In the genomic region with DNA sequence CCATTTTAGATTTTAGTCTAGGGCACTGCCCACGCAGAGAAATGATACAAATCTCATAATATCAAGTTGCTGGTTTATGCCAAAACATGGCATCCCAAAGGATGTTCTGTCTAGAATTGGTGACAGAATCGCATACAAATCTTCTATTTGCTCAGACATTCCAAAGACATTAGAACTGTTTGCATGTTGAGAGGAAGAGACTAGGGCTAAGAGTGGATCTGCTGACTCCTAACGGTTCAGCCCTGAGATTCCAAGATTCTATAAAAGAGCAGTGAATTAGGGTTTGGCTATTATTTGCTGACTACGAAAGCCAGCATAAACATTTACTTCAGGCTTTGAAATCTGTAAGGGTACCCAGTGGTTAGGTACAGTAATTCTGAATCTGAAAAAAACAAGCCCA, we compare ENCODE assay signal across 14 cellular contexts. TPM values are rescaled to one million over a fixed set of nuclear protein-coding genes. Genes with fewer than 3 reads are reported as not detected.
DNase-seq lines count a peak whose midpoint lies in the region; FAIRE-seq and TF ChIP-seq lines count a peak whose summit lies in the region.
"Had no signal": no experiment of that assay in that cellular context is flagged by ENCODE, and none has a peak within 500 bp of the region (broad histone marks: within the 10 kb centered on the region; RNA-seq: fewer than 3 reads in every experiment).

No MANE protein-coding gene starts in this region.

- H3K27me3 ChIP-seq in bronchial epithelial cell (ENCODE audit: control insufficient read depth, insufficient read depth, low read length) (no peaks in the 10 kb centered on the region), HAP-1 (ENCODE audit: low read depth) (no peaks in the 10 kb centered on the region)

- H3K4me3 ChIP-seq in AG04449 (ENCODE audit: low read depth, low read length) (no peak overlapping the region), bronchial epithelial cell (ENCODE audit: low read depth, low read length) (no peak overlapping the region), HAP-1 (no peak overlapping the region)
- H3K4me3 ChIP-seq: mucosa of descending colon had no signal

- no peaks in the 10 kb centered on the region for H3K36me3 ChIP-seq in bronchial epithelial cell (ENCODE audit: control insufficient read depth, insufficient read depth, low read length)
- no peaks in the 10 kb centered on the region for H3K36me3 ChIP-seq in HAP-1 (replicated peaks)

- DNase-seq in AG04449 (ENCODE audit: low read depth, low spot score) (peak; percentile 46), HTR-8/SVneo (ENCODE audit: insufficient read length, low spot score) (no peak), bronchial epithelial cell (ENCODE audit: low read depth) (peak; percentile 27), kidney tubule cell (ENCODE audit: low spot score) (peak; percentile 68), HAP-1 (ENCODE audit: low spot score in 2 of 2) (no peak), SIG-M5 treated with dmso at 0.1 percent for 504 hours (lab: John Stamatoyannopoulos, UW; ENCODE audit: unreplicated experiment) (no peak), activated gamma-delta T cell (lab: John Stamatoyannopoulos, UW) (no peak), NCI-H2107 (lab: John Stamatoyannopoulos, UW) (no peak)
- DNase-seq: activated CD4-positive, CD25-positive, alpha-beta regulatory T cell treated with anti-CD3 and anti-CD28 coated beads, Interleukin-2, amount 50 U/mL, for 72 hours; activated T-cell treated with anti-CD3 and anti-CD28 coated beads for 4 hours; dermis blood vessel endothelial cell; mucosa of descending colon; NCI-H1092 had no signal

- peak; percentile 26 for FAIRE-seq in HTR-8/SVneo (lab: Jason Lieb, UNC)
- FAIRE-seq in bronchial epithelial cell (lab: Jason Lieb, UNC), result no peak
- FAIRE-seq: islet of Langerhans had no signal

- POLR2A ChIA-PET in AG04449 (lab: Yijun Ruan, JAX), result interaction anchor here (0.6 kb wide), 1 partner anchor 28 kb away, joined by 3 read pairs; no protein-coding TSS in a partner anchor

- in situ Hi-C loops in HAP-1 (cut with MboI; ENCODE audit: low sequenced_read_pairs), result no loop called here

- H3K9me3 ChIP-seq in HAP-1, result no peaks in the 10 kb centered on the region

- H3K4me1 ChIP-seq in HAP-1, result peaks cover 16% of the 10 kb centered on the region

- CTCF ChIA-PET in AG04449 (lab: Yijun Ruan, JAX), result interaction anchor here (1.2 to 3.4 kb wide), 2 partner anchors 174 to 186 kb away, joined by 3 to 18 read pairs; no protein-coding TSS in a partner anchor

- TF ChIP-seq CTCF in AG04449 (IDR thresholded peaks at IDR 0.05; ENCODE audit: insufficient read depth, low read length, missing control alignments) (peak; percentile 9), bronchial epithelial cell (IDR thresholded peaks at IDR 0.05; ENCODE audit: insufficient read depth, low read length, severe bottlenecking) (no peak)

RNA-seq across cellular contexts. Expression of a gene that starts 3.6 kb away (rescaled TPM):
- total RNA-seq in bronchial epithelial cell, result 3.2 and 3.7 TPM in 2 replicates

Comparison
In these comparisons a context has a peak if more than half of its experiments do, and no peak if none do; other contexts are left out.
1. DNase-seq: peak in AG04449 (single experiment), bronchial epithelial cell (single experiment) and kidney tubule cell (single experiment); none in HTR-8/SVneo (single experiment), HAP-1 (0 of 2), SIG-M5 treated with dmso at 0.1 percent for 504 hours (single experiment), activated gamma-delta T cell (single experiment) and NCI-H2107 (single experiment).